In the genomic region with DNA sequence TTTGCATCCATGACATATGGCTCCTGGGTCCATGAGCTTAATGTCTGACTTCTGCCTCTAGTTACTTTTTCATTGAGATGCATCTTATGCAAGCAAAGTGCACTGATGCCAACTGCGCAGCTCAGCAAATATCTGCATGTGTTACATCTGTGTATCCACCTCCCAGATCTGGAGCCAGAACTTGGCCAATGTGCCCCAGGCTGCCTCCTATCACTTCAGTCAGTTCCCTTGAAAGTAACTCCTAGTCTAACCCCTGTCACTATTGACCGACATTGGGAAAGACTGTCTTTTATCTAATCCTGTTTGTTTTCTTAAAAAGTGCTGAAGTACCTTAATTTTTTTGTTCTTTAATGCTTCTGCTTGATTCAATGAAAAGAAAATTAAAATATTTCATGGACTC, we compare ENCODE assay signal across 2 cellular contexts.
A peak's percentile ranks its signal among the peaks of the same experiment; 100 is the strongest.
TF ChIP-seq lines count a peak whose summit lies in the region.

No MANE protein-coding gene starts in this region.

TF ChIP-seq in liver, 16 proteins besides CTCF, POLR2A, EP300 and RAD21:
- TF ChIP-seq JUND (IDR thresholded peaks at IDR 0.05) (peak in 1 of 2 donors; percentile 79), HNF4A (conservative IDR thresholded peaks at IDR 0.05) (peak; percentile 73 to 80), HNF4G (IDR thresholded peaks at IDR 0.05) (no peak), FOXA1 (IDR thresholded peaks at IDR 0.05) (peak; percentile 17), SP1 (IDR thresholded peaks at IDR 0.05) (peak; percentile 52), NR2F2 (IDR thresholded peaks at IDR 0.05) (no peak), RXRA (IDR thresholded peaks at IDR 0.05) (peak; percentile 60 to 80), YY1 (IDR thresholded peaks at IDR 0.05) (no peak), GABPA (IDR thresholded peaks at IDR 0.05 in 1 of 2, conservative IDR thresholded peaks at IDR 0.05 in 1 of 2) (no peak), EGR1 (IDR thresholded peaks at IDR 0.05; ENCODE audit: low read depth in 2 of 2) (peak in 1 of 2 donors; percentile 23), FOXA2 (IDR thresholded peaks at IDR 0.05) (peak; percentile 67)
- TF ChIP-seq, protein P1, sequence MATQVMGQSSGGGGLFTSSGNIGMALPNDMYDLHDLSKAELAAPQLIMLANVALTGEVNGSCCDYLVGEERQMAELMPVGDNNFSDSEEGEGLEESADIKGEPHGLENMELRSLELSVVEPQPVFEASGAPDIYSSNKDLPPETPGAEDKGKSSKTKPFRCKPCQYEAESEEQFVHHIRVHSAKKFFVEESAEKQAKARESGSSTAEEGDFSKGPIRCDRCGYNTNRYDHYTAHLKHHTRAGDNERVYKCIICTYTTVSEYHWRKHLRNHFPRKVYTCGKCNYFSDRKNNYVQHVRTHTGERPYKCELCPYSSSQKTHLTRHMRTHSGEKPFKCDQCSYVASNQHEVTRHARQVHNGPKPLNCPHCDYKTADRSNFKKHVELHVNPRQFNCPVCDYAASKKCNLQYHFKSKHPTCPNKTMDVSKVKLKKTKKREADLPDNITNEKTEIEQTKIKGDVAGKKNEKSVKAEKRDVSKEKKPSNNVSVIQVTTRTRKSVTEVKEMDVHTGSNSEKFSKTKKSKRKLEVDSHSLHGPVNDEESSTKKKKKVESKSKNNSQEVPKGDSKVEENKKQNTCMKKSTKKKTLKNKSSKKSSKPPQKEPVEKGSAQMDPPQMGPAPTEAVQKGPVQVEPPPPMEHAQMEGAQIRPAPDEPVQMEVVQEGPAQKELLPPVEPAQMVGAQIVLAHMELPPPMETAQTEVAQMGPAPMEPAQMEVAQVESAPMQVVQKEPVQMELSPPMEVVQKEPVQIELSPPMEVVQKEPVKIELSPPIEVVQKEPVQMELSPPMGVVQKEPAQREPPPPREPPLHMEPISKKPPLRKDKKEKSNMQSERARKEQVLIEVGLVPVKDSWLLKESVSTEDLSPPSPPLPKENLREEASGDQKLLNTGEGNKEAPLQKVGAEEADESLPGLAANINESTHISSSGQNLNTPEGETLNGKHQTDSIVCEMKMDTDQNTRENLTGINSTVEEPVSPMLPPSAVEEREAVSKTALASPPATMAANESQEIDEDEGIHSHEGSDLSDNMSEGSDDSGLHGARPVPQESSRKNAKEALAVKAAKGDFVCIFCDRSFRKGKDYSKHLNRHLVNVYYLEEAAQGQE (IDR thresholded peaks at IDR 0.05), result no peak
- TF ChIP-seq, protein P2, sequence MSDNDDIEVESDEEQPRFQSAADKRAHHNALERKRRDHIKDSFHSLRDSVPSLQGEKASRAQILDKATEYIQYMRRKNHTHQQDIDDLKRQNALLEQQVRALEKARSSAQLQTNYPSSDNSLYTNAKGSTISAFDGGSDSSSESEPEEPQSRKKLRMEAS (IDR thresholded peaks at IDR 0.05), result no peak
- TF ChIP-seq, protein P3, sequence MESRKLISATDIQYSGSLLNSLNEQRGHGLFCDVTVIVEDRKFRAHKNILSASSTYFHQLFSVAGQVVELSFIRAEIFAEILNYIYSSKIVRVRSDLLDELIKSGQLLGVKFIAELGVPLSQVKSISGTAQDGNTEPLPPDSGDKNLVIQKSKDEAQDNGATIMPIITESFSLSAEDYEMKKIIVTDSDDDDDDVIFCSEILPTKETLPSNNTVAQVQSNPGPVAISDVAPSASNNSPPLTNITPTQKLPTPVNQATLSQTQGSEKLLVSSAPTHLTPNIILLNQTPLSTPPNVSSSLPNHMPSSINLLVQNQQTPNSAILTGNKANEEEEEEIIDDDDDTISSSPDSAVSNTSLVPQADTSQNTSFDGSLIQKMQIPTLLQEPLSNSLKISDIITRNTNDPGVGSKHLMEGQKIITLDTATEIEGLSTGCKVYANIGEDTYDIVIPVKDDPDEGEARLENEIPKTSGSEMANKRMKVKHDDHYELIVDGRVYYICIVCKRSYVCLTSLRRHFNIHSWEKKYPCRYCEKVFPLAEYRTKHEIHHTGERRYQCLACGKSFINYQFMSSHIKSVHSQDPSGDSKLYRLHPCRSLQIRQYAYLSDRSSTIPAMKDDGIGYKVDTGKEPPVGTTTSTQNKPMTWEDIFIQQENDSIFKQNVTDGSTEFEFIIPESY (IDR thresholded peaks at IDR 0.05), result peak; percentile 66
TF ChIP-seq in liver: peak in this region for 8.

TF ChIP-seq in HepG2, 621 proteins besides CTCF, POLR2A, EP300 and RAD21:
- TF ChIP-seq ZNF652 (CRISPR knock-in tag; IDR thresholded peaks at IDR 0.05; ENCODE audit: borderline replicate concordance, low read depth), result no peak
- TF ChIP-seq, protein P4, sequence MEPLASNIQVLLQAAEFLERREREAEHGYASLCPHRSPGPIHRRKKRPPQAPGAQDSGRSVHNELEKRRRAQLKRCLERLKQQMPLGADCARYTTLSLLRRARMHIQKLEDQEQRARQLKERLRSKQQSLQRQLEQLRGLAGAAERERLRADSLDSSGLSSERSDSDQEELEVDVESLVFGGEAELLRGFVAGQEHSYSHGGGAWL (CRISPR knock-in tag; IDR thresholded peaks at IDR 0.05), result no peak
- no peak for TF ChIP-seq CENPT (CRISPR knock-in tag; IDR thresholded peaks at IDR 0.05; ENCODE audit: low read depth)
- no peak for TF ChIP-seq MXI1 (IDR thresholded peaks at IDR 0.05; ENCODE audit: borderline replicate concordance, low read depth, low read length)
- no peak for TF ChIP-seq ZNF614 (CRISPR knock-in tag; IDR thresholded peaks at IDR 0.05; ENCODE audit: borderline replicate concordance)
- TF ChIP-seq, protein P5, sequence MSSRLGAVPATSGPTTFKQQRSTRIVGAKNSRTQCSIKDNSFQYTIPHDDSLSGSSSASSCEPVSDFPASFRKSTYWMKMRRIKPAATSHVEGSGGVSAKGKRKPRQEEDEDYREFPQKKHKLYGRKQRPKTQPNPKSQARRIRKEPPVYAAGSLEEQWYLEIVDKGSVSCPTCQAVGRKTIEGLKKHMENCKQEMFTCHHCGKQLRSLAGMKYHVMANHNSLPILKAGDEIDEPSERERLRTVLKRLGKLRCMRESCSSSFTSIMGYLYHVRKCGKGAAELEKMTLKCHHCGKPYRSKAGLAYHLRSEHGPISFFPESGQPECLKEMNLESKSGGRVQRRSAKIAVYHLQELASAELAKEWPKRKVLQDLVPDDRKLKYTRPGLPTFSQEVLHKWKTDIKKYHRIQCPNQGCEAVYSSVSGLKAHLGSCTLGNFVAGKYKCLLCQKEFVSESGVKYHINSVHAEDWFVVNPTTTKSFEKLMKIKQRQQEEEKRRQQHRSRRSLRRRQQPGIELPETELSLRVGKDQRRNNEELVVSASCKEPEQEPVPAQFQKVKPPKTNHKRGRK (CRISPR knock-in tag; IDR thresholded peaks at IDR 0.05), result no peak
- TF ChIP-seq, protein P6, sequence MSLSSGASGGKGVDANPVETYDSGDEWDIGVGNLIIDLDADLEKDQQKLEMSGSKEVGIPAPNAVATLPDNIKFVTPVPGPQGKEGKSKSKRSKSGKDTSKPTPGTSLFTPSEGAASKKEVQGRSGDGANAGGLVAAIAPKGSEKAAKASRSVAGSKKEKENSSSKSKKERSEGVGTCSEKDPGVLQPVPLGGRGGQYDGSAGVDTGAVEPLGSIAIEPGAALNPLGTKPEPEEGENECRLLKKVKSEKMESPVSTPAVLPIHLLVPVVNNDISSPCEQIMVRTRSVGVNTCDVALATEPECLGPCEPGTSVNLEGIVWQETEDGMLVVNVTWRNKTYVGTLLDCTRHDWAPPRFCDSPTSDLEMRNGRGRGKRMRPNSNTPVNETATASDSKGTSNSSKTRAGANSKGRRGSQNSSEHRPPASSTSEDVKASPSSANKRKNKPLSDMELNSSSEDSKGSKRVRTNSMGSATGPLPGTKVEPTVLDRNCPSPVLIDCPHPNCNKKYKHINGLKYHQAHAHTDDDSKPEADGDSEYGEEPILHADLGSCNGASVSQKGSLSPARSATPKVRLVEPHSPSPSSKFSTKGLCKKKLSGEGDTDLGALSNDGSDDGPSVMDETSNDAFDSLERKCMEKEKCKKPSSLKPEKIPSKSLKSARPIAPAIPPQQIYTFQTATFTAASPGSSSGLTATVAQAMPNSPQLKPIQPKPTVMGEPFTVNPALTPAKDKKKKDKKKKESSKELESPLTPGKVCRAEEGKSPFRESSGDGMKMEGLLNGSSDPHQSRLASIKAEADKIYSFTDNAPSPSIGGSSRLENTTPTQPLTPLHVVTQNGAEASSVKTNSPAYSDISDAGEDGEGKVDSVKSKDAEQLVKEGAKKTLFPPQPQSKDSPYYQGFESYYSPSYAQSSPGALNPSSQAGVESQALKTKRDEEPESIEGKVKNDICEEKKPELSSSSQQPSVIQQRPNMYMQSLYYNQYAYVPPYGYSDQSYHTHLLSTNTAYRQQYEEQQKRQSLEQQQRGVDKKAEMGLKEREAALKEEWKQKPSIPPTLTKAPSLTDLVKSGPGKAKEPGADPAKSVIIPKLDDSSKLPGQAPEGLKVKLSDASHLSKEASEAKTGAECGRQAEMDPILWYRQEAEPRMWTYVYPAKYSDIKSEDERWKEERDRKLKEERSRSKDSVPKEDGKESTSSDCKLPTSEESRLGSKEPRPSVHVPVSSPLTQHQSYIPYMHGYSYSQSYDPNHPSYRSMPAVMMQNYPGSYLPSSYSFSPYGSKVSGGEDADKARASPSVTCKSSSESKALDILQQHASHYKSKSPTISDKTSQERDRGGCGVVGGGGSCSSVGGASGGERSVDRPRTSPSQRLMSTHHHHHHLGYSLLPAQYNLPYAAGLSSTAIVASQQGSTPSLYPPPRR (CRISPR knock-in tag; IDR thresholded peaks at IDR 0.05; ENCODE audit: borderline replicate concordance), result no peak
- TF ChIP-seq, protein P7, sequence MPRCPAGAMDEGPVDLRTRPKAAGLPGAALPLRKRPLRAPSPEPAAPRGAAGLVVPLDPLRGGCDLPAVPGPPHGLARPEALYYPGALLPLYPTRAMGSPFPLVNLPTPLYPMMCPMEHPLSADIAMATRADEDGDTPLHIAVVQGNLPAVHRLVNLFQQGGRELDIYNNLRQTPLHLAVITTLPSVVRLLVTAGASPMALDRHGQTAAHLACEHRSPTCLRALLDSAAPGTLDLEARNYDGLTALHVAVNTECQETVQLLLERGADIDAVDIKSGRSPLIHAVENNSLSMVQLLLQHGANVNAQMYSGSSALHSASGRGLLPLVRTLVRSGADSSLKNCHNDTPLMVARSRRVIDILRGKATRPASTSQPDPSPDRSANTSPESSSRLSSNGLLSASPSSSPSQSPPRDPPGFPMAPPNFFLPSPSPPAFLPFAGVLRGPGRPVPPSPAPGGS (CRISPR knock-in tag; IDR thresholded peaks at IDR 0.05), result no peak
- TF ChIP-seq, protein P8, sequence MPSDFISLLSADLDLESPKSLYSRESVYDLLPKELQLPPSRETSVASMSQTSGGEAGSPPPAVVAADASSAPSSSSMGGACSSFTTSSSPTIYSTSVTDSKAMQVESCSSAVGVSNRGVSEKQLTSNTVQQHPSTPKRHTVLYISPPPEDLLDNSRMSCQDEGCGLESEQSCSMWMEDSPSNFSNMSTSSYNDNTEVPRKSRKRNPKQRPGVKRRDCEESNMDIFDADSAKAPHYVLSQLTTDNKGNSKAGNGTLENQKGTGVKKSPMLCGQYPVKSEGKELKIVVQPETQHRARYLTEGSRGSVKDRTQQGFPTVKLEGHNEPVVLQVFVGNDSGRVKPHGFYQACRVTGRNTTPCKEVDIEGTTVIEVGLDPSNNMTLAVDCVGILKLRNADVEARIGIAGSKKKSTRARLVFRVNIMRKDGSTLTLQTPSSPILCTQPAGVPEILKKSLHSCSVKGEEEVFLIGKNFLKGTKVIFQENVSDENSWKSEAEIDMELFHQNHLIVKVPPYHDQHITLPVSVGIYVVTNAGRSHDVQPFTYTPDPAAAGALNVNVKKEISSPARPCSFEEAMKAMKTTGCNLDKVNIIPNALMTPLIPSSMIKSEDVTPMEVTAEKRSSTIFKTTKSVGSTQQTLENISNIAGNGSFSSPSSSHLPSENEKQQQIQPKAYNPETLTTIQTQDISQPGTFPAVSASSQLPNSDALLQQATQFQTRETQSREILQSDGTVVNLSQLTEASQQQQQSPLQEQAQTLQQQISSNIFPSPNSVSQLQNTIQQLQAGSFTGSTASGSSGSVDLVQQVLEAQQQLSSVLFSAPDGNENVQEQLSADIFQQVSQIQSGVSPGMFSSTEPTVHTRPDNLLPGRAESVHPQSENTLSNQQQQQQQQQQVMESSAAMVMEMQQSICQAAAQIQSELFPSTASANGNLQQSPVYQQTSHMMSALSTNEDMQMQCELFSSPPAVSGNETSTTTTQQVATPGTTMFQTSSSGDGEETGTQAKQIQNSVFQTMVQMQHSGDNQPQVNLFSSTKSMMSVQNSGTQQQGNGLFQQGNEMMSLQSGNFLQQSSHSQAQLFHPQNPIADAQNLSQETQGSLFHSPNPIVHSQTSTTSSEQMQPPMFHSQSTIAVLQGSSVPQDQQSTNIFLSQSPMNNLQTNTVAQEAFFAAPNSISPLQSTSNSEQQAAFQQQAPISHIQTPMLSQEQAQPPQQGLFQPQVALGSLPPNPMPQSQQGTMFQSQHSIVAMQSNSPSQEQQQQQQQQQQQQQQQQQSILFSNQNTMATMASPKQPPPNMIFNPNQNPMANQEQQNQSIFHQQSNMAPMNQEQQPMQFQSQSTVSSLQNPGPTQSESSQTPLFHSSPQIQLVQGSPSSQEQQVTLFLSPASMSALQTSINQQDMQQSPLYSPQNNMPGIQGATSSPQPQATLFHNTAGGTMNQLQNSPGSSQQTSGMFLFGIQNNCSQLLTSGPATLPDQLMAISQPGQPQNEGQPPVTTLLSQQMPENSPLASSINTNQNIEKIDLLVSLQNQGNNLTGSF (CRISPR knock-in tag; IDR thresholded peaks at IDR 0.05), result no peak
- no peak for TF ChIP-seq SRSF1 (optimal IDR thresholded peaks at IDR 0.05; ENCODE audit: low read depth, low read length)
- TF ChIP-seq ZNF678 (CRISPR knock-in tag; IDR thresholded peaks at IDR 0.05), result no peak
- TF ChIP-seq U2AF2 (IDR thresholded peaks at IDR 0.05; ENCODE audit: low read depth, low read length), result no peak
- no peak for TF ChIP-seq SOX6 (IDR thresholded peaks at IDR 0.05)
- no peak for TF ChIP-seq SOX6 (CRISPR knock-in tag; IDR thresholded peaks at IDR 0.05)
- no peak for TF ChIP-seq ZNF354B (CRISPR knock-in tag; IDR thresholded peaks at IDR 0.05)
- TF ChIP-seq, protein P9, sequence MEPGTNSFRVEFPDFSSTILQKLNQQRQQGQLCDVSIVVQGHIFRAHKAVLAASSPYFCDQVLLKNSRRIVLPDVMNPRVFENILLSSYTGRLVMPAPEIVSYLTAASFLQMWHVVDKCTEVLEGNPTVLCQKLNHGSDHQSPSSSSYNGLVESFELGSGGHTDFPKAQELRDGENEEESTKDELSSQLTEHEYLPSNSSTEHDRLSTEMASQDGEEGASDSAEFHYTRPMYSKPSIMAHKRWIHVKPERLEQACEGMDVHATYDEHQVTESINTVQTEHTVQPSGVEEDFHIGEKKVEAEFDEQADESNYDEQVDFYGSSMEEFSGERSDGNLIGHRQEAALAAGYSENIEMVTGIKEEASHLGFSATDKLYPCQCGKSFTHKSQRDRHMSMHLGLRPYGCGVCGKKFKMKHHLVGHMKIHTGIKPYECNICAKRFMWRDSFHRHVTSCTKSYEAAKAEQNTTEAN (CRISPR knock-in tag; conservative IDR thresholded peaks at IDR 0.05), result no peak
TF ChIP-seq in HepG2: peak in this region for 0.
